15 cellular contexts compared by ENCODE assay signal in genomic region chr13:112638157-112638750, GRCh38. TPM values are rescaled to one million over a fixed set of nuclear protein-coding genes. Genes with fewer than 3 reads are reported as not detected.
DNase-seq lines count a peak whose midpoint lies in the region; ATAC-seq and TF ChIP-seq lines count a peak whose summit lies in the region.
"Had no signal": no experiment of that assay in that cellular context is flagged by ENCODE, and none has a peak within 500 bp of the region (broad histone marks: within the 10 kb centered on the region; RNA-seq: fewer than 3 reads in every experiment).

No MANE protein-coding gene starts in this region.

- no peaks in the 10 kb centered on the region for H3K9me3 ChIP-seq in spleen
- no peaks in the 10 kb centered on the region for H3K9me3 ChIP-seq in CD8-positive, alpha-beta T cell (ENCODE audit: low read length)
- H3K9me3 ChIP-seq: gastroesophageal sphincter had no signal

- peak overlapping the region; percentile 26 for H3K27ac Mint-ChIP-seq in activated naive CD4-positive, alpha-beta T cell treated with anti-CD3 and anti-CD28 coated beads, Interleukin-2, amount 50 U/mL, for 24 hours
- H3K27ac Mint-ChIP-seq in activated CD8-positive, alpha-beta memory T cell treated with anti-CD3 and anti-CD28 coated beads, Interleukin-2, amount 10 ng/mL, durations not matched to agents 7 days and 5 days: no peak overlapping the region
- no peak overlapping the region for H3K27ac Mint-ChIP-seq in CD8-positive, alpha-beta T cell
- H3K27ac Mint-ChIP-seq: activated CD8-positive, alpha-beta T cell treated with anti-CD3 and anti-CD28 coated beads, Interleukin-2, amount 10 ng/mL, durations not matched to agents 7 days and 5 days; activated T-helper 2 cell treated with anti-CD3 and anti-CD28 coated beads, Interferon-gamma antibody, Interleukin-2, Interleukin-4, amounts not matched to agents 10 μg/mL and 5 μg/mL and 100 μg/mL, durations not matched to agents 14 hours and 24 hours and 36 hours; IgD-negative memory B cell; nephron progenitor cell had no signal

- WGBS in spleen, 5 donors: 76 to 82% (median 82%) methylated on average over 24 of the region's 24 CpGs

- H3K4me1 Mint-ChIP-seq in activated naive CD4-positive, alpha-beta T cell treated with anti-CD3 and anti-CD28 coated beads, Interleukin-2, amount 50 U/mL, for 24 hours: peaks cover 7% of the 10 kb centered on the region
- peaks cover 1% of the 10 kb centered on the region for H3K4me1 Mint-ChIP-seq in activated CD8-positive, alpha-beta memory T cell treated with anti-CD3 and anti-CD28 coated beads, Interleukin-2, amount 10 ng/mL, durations not matched to agents 7 days and 5 days
- H3K4me1 Mint-ChIP-seq in CD8-positive, alpha-beta T cell (ENCODE audit: low read depth): peaks cover 11% of the 10 kb centered on the region

- POLR2A ChIA-PET in CD8-positive, alpha-beta T cell (lab: Charles Lee): no interaction called here

- H3K27me3 ChIP-seq in spleen (replicated peaks in 1 of 7): peaks cover 0 to 84% (median 17%) of the 10 kb centered on the region in 7 donors
- H3K27me3 ChIP-seq in CD8-positive, alpha-beta T cell (ENCODE audit: insufficient read depth, low read length): no peaks in the 10 kb centered on the region

- intact Hi-C loops in spleen (cut with DNase I; ENCODE audit: low total_unique reads): no loop called here
- intact Hi-C loops in CD8-positive, alpha-beta T cell (cut with DNase I, micrococcal nuclease): no loop called here

- no peaks in the 10 kb centered on the region for H3K36me3 Mint-ChIP-seq in activated naive CD4-positive, alpha-beta T cell treated with anti-CD3 and anti-CD28 coated beads, Interleukin-2, amount 50 U/mL, for 24 hours
- H3K36me3 Mint-ChIP-seq in activated CD8-positive, alpha-beta memory T cell treated with anti-CD3 and anti-CD28 coated beads, Interleukin-2, amount 10 ng/mL, durations not matched to agents 7 days and 5 days: no peaks in the 10 kb centered on the region
- H3K36me3 Mint-ChIP-seq in CD8-positive, alpha-beta T cell: no peaks in the 10 kb centered on the region

- H3K4me3 Mint-ChIP-seq in activated naive CD4-positive, alpha-beta T cell treated with anti-CD3 and anti-CD28 coated beads, Interleukin-2, amount 50 U/mL, for 24 hours: no peak overlapping the region
- H3K4me3 Mint-ChIP-seq in activated CD8-positive, alpha-beta memory T cell treated with anti-CD3 and anti-CD28 coated beads, Interleukin-2, amount 10 ng/mL, durations not matched to agents 7 days and 5 days: no peak overlapping the region
- no peak overlapping the region for H3K4me3 Mint-ChIP-seq in CD8-positive, alpha-beta T cell
- H3K4me3 Mint-ChIP-seq: activated CD8-positive, alpha-beta T cell treated with anti-CD3 and anti-CD28 coated beads, Interleukin-2, amount 10 ng/mL, durations not matched to agents 7 days and 5 days; nephron progenitor cell had no signal

- no peak for TF ChIP-seq CTCF in spleen (IDR thresholded peaks at IDR 0.05 in 8 of 11, conservative IDR thresholded peaks at IDR 0.05 in 3 of 11)
- no peak for TF ChIP-seq CTCF in CD8-positive, alpha-beta T cell (IDR thresholded peaks at IDR 0.05)

- H3K4me1 ChIP-seq in spleen: peaks cover 0 to 16% (median 8%) of the 10 kb centered on the region in 6 donors
- no peaks in the 10 kb centered on the region for H3K4me1 ChIP-seq in CD8-positive, alpha-beta T cell (ENCODE audit: insufficient read depth, low read length)

- H3K27me3 Mint-ChIP-seq in activated naive CD4-positive, alpha-beta T cell treated with anti-CD3 and anti-CD28 coated beads, Interleukin-2, amount 50 U/mL, for 24 hours: peaks cover 9% of the 10 kb centered on the region
- peaks cover 35% of the 10 kb centered on the region for H3K27me3 Mint-ChIP-seq in activated CD8-positive, alpha-beta memory T cell treated with anti-CD3 and anti-CD28 coated beads, Interleukin-2, amount 10 ng/mL, durations not matched to agents 7 days and 5 days
- peaks cover 32% of the 10 kb centered on the region for H3K27me3 Mint-ChIP-seq in CD8-positive, alpha-beta T cell (ENCODE audit: low read depth)

- CTCF ChIA-PET in activated CD8-positive, alpha-beta memory T cell treated with anti-CD3 and anti-CD28 coated beads, Interleukin-2, amount 10 ng/mL, durations not matched to agents 7 days and 5 days (lab: Charles Lee): interaction anchor here (2.0 kb wide), 1 partner anchor 27 kb away, joined by 4 read pairs; no protein-coding TSS in a partner anchor
- CTCF ChIA-PET in CD8-positive, alpha-beta T cell (lab: Charles Lee): no interaction called here

- H3K27ac ChIP-seq in spleen: no peak overlapping the region
- no peak overlapping the region for H3K27ac ChIP-seq in CD8-positive, alpha-beta T cell (ENCODE audit: low read depth, low read length)
- H3K27ac ChIP-seq: gastroesophageal sphincter had no signal

- no peaks in the 10 kb centered on the region for H3K9me3 Mint-ChIP-seq in activated naive CD4-positive, alpha-beta T cell treated with anti-CD3 and anti-CD28 coated beads, Interleukin-2, amount 50 U/mL, for 24 hours
- H3K9me3 Mint-ChIP-seq in activated CD8-positive, alpha-beta memory T cell treated with anti-CD3 and anti-CD28 coated beads, Interleukin-2, amount 10 ng/mL, durations not matched to agents 7 days and 5 days (ENCODE audit: low read depth): no peaks in the 10 kb centered on the region
- no peaks in the 10 kb centered on the region for H3K9me3 Mint-ChIP-seq in CD8-positive, alpha-beta T cell
- H3K9me3 Mint-ChIP-seq: activated T-helper 2 cell treated with anti-CD3 and anti-CD28 coated beads, Interferon-gamma antibody, Interleukin-2, Interleukin-4, amounts not matched to agents 10 μg/mL and 5 μg/mL and 100 μg/mL, durations not matched to agents 14 hours and 24 hours and 36 hours; IgD-negative memory B cell; nephron progenitor cell had no signal

- no peaks in the 10 kb centered on the region for H3K36me3 ChIP-seq in spleen
- no peaks in the 10 kb centered on the region for H3K36me3 ChIP-seq in CD8-positive, alpha-beta T cell (ENCODE audit: insufficient read depth, low read length)
- H3K36me3 ChIP-seq: gastroesophageal sphincter had no signal

- H3K4me3 ChIP-seq in spleen: no peak overlapping the region
- H3K4me3 ChIP-seq in CD8-positive, alpha-beta T cell (ENCODE audit: low read depth, low read length): no peak overlapping the region
- H3K4me3 ChIP-seq: gastroesophageal sphincter had no signal

- ATAC-seq in esophagus mucosa (peak; percentile 39), HG02759 (IDR thresholded peaks at IDR 0.05; ENCODE audit: unreplicated experiment) (no peak)
- no peak for ATAC-seq in activated CD8-positive, alpha-beta memory T cell treated with anti-CD3 and anti-CD28 coated beads, Interleukin-2, amount 10 ng/mL, durations not matched to agents 7 days and 5 days
- ATAC-seq in CD8-positive, alpha-beta T cell: no peak
- ATAC-seq: activated CD8-positive, alpha-beta T cell treated with anti-CD3 and anti-CD28 coated beads, Interleukin-2, amount 10 ng/mL, durations not matched to agents 7 days and 5 days; gastroesophageal sphincter had no signal

- DNase-seq in activated naive CD4-positive, alpha-beta T cell treated with anti-CD3 and anti-CD28 coated beads, Interleukin-2, amount 50 U/mL, for 16 hours: no peak
- DNase-seq in NCI-H2227 treated with DMSO at 0.1 percent for 48 hours (lab: John Stamatoyannopoulos, UW) (peak; percentile 24), spleen (peak; percentile 54)
- DNase-seq in activated CD8-positive, alpha-beta memory T cell treated with anti-CD3 and anti-CD28 coated beads, Interleukin-2, amount 10 ng/mL, durations not matched to agents 7 days and 5 days: no peak
- DNase-seq in CD8-positive, alpha-beta T cell: no peak
- DNase-seq: activated CD8-positive, alpha-beta T cell treated with anti-CD3 and anti-CD28 coated beads, Interleukin-2, amount 10 ng/mL, durations not matched to agents 7 days and 5 days; anterior cingulate cortex; NCI-H1105 treated with DMSO at 0.1 percent for 48 hours; nephron progenitor cell had no signal

- no peak for TF ChIP-seq POLR2A in spleen (IDR thresholded peaks at IDR 0.05)

RNA-seq across cellular contexts. Expression of gene TUBGCP3, which starts 50.3 kb away (rescaled TPM):
- total RNA-seq in esophagus mucosa (20.6 TPM), spleen (10 to 100 TPM; 35.3 to 69.8 (median 55.1) TPM)
- 10 to 100 TPM in 2 of 3 donors, 1 to 10 TPM in 1; 9.1 to 14.9 (median 11.3) TPM for polyA plus RNA-seq in spleen
- total RNA-seq in activated CD8-positive, alpha-beta memory T cell treated with anti-CD3 and anti-CD28 coated beads, Interleukin-2, amount 10 ng/mL, durations not matched to agents 7 days and 5 days: 10 to 100 TPM; 53.0 to 69.7 TPM
- 10 to 100 TPM; 28.8 to 31.9 TPM for total RNA-seq in CD8-positive, alpha-beta T cell

RNA-seq across cellular contexts. Expression of gene ATP11A, which starts 51.6 kb away (rescaled TPM):
- total RNA-seq in esophagus mucosa (16.7 TPM), spleen (10 to 100 TPM; 57.3 to 91.3 (median 65.0) TPM)
- polyA plus RNA-seq in spleen: 1 to 10 TPM; 2.7 to 5.5 (median 3.0) TPM
- 10 to 100 TPM; 40.0 to 43.5 TPM for total RNA-seq in activated CD8-positive, alpha-beta memory T cell treated with anti-CD3 and anti-CD28 coated beads, Interleukin-2, amount 10 ng/mL, durations not matched to agents 7 days and 5 days
- total RNA-seq in CD8-positive, alpha-beta T cell: 10 to 100 TPM; 20.7 to 22.1 TPM

Comparison
In these comparisons a context has a peak if more than half of its experiments do, and no peak if none do; other contexts are left out.
1. DNase-seq: peak in NCI-H2227 treated with DMSO at 0.1 percent for 48 hours (single experiment) and spleen (single experiment); none in activated naive CD4-positive, alpha-beta T cell treated with anti-CD3 and anti-CD28 coated beads, Interleukin-2, amount 50 U/mL, for 16 hours (single experiment), activated CD8-positive, alpha-beta memory T cell treated with anti-CD3 and anti-CD28 coated beads, Interleukin-2, amount 10 ng/mL, durations not matched to agents 7 days and 5 days (single experiment) and CD8-positive, alpha-beta T cell (0 of 7).